ENCODE assay signal across 10 cellular contexts in the genomic region with DNA sequence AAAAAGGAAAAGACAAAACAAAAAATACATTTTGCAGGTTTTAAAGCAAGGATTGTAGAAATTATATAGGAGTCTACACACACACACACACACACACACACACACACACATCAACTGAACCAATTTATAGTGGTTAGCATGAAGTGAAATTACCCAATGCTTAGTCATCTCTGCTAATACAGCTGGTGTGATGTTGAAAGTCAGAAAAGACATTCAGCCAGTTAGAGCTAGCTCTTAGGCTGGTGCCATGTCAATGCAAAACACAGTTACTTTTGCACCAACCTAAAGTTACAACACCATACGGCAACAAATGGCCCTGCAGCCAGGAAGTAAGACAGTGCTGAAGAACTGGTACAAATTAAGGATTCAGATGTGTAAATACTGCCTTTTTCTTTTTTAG. TPM values are rescaled to one million over a fixed set of nuclear protein-coding genes. Genes with fewer than 3 reads are reported as not detected.
DNase-seq lines count a peak whose midpoint lies in the region; ATAC-seq, FAIRE-seq and TF ChIP-seq lines count a peak whose summit lies in the region.
"Had no signal": no experiment of that assay in that cellular context is flagged by ENCODE, and none has a peak within 500 bp of the region (broad histone marks: within the 10 kb centered on the region; RNA-seq: fewer than 3 reads in every experiment).

No MANE protein-coding gene starts in this region.

- no peak for TF ChIP-seq RAD21 in A549 (conservative IDR thresholded peaks at IDR 0.05 in 1 of 2, IDR thresholded peaks at IDR 0.05 in 1 of 2)

- intact Hi-C loops in Right ventricle myocardium inferior (cut with DNase I): no loop called here

- POLR2A ChIA-PET in A549 (lab: Yijun Ruan, JAX): interaction anchor here (1.6 kb wide), 1 partner anchor 18 kb away, joined by 9 read pairs; a partner anchor contains a TSS

- FAIRE-seq in A549 (lab: Jason Lieb, UNC): no peak

- no peaks in the 10 kb centered on the region for H3K9me3 ChIP-seq in A549
- H3K9me3 ChIP-seq in fibroblast of lung (ENCODE audit: control insufficient read depth, insufficient read depth, low read depth, low read length): no peaks in the 10 kb centered on the region

- no peak for TF ChIP-seq CTCF in A549 (IDR thresholded peaks at IDR 0.05)
- no peak for TF ChIP-seq CTCF in fibroblast of lung (conservative IDR thresholded peaks at IDR 0.05 in 1 of 2, IDR thresholded peaks at IDR 0.05 in 1 of 2; ENCODE audit: low read depth in 1 of 2, low read length in 2 of 2)

- DNase-seq in A549 (ENCODE audit: low read depth in 1 of 2, low spot score in 1 of 2) (peak in 1 of 2 experiments; percentile 72), NOMO-1 treated with dmso at 0.1 percent for 144 hours (lab: John Stamatoyannopoulos, UW; ENCODE audit: unreplicated experiment) (peak; percentile 68), fibroblast of lung (ENCODE audit: low read depth in 2 of 2) (peak; percentile 91 to 99), NCI-H774 (lab: John Stamatoyannopoulos, UW) (no peak), middle frontal gyrus (ENCODE audit: extremely low spot score, low spot score) (no peak), Right ventricle myocardium inferior (ENCODE audit: missing footprints) (no peak)
- DNase-seq: naive B cell, NCI-H1092 had no signal

- H3K4me3 ChIP-seq in A549 (no peak overlapping the region), fibroblast of lung (replicated peaks in 1 of 4; ENCODE audit: control extremely low read depth in 1 of 4, insufficient read depth in 1 of 4, low read depth in 3 of 4, low read length in 4 of 4) (no peak overlapping the region)

- H3K4me2 ChIP-seq in A549 (peak overlapping the region; percentile 21; the same call in 2 of the 3 replicates), fibroblast of lung (ENCODE audit: extremely low read depth, insufficient read depth, low read length) (peak overlapping the region; percentile 28)

- TF ChIP-seq EP300 in A549 (IDR thresholded peaks at IDR 0.05): no peak

- H3K27ac ChIP-seq in A549: peak overlapping the region in 1 of 2 experiments; percentile 49; a peak in 1 of 6 replicates
- H3K27ac ChIP-seq in fibroblast of lung (ENCODE audit: insufficient read depth, low read length): no peak overlapping the region

- peaks cover 9% of the 10 kb centered on the region for H3K36me3 ChIP-seq in fibroblast of lung (ENCODE audit: control insufficient read depth, insufficient read depth, low read length)

- no peak overlapping the region for H2AFZ ChIP-seq in fibroblast of lung (ENCODE audit: low read length)

- CTCF ChIA-PET in A549 (lab: Yijun Ruan, JAX): interaction anchor here (0.6 to 2.0 kb wide), 3 partner anchors 12 to 1033 kb away, joined by 3 to 8 read pairs (median 3); no protein-coding TSS in a partner anchor

- H3K27me3 ChIP-seq in fibroblast of lung (ENCODE audit: control insufficient read depth, insufficient read depth, low read length): no peaks in the 10 kb centered on the region

- no peaks in the 10 kb centered on the region for H4K20me1 ChIP-seq in fibroblast of lung (ENCODE audit: control insufficient read depth, extremely low read depth, insufficient read depth, low read length)

- H3K4me1 ChIP-seq in A549 (peaks cover 11% of the 10 kb centered on the region), fibroblast of lung (ENCODE audit: control insufficient read depth, extremely low read depth, insufficient read depth, low read length) (no peaks in the 10 kb centered on the region)

- H3K9ac ChIP-seq in fibroblast of lung (ENCODE audit: insufficient read depth, low read length): no peak overlapping the region

- ATAC-seq in A549 (peak; percentile 72 to 82), GM18505 (IDR thresholded peaks at IDR 0.05; ENCODE audit: unreplicated experiment) (peak; percentile 64), Right ventricle myocardium inferior (no peak), HG03097 (IDR thresholded peaks at IDR 0.05; ENCODE audit: low FRiP score, unreplicated experiment) (no peak)

- 64% methylated on average over 1 of the region's 1 CpG for WGBS in A549 (ENCODE audit: missing lambda C conversion rate)

- no peak for TF ChIP-seq POLR2A in A549 (IDR thresholded peaks at IDR 0.05; ENCODE audit: low read length)
- no peak for TF ChIP-seq POLR2A in GM18505 (IDR thresholded peaks at IDR 0.05; ENCODE audit: borderline replicate concordance, extremely low read depth, insufficient read depth, insufficient read length)

- H3K79me2 ChIP-seq in fibroblast of lung (ENCODE audit: control insufficient read depth, insufficient read depth, low read length): peaks cover 41% of the 10 kb centered on the region

TF ChIP-seq in A549, 52 proteins besides CTCF, POLR2A, EP300 and RAD21:
- peak; percentile 8 for TF ChIP-seq MAFK (IDR thresholded peaks at IDR 0.05; ENCODE audit: partially characterized antibody)
- TF ChIP-seq RCOR1 (IDR thresholded peaks at IDR 0.05; ENCODE audit: low read depth, low read length): no peak
- peak; percentile 20; the same call in 1 of the 2 replicates for TF ChIP-seq JUNB (IDR thresholded peaks at IDR 0.05)
- no peak for TF ChIP-seq GATA3 (IDR thresholded peaks at IDR 0.05; ENCODE audit: borderline replicate concordance)
- TF ChIP-seq, protein P1, sequence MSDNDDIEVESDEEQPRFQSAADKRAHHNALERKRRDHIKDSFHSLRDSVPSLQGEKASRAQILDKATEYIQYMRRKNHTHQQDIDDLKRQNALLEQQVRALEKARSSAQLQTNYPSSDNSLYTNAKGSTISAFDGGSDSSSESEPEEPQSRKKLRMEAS (IDR thresholded peaks at IDR 0.05): no peak
- no peak for TF ChIP-seq JUN (IDR thresholded peaks at IDR 0.05)
- TF ChIP-seq CEBPB (IDR thresholded peaks at IDR 0.05): peak; percentile 46 to 76; a peak in 3 of 4 replicates
- no peak for TF ChIP-seq FOSL2 (IDR thresholded peaks at IDR 0.05)
- peak; percentile 85 for TF ChIP-seq FOSL2 (CRISPR knock-in tag; IDR thresholded peaks at IDR 0.05)
- TF ChIP-seq KDM5A (IDR thresholded peaks at IDR 0.05): no peak
- TF ChIP-seq, protein P2, sequence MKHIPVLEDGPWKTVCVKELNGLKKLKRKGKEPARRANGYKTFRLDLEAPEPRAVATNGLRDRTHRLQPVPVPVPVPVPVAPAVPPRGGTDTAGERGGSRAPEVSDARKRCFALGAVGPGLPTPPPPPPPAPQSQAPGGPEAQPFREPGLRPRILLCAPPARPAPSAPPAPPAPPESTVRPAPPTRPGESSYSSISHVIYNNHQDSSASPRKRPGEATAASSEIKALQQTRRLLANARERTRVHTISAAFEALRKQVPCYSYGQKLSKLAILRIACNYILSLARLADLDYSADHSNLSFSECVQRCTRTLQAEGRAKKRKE (CRISPR knock-in tag; IDR thresholded peaks at IDR 0.05; ENCODE audit: low read depth): no peak
- no peak for TF ChIP-seq CBX2 (IDR thresholded peaks at IDR 0.05; ENCODE audit: borderline replicate concordance, low read depth)
TF ChIP-seq in A549: peak in this region for 4.

RNA-seq across cellular contexts. Expression of a gene that starts 15.2 kb away (rescaled TPM):
- polyA plus RNA-seq in A549 (2011; rRNA removed) (12.9 and 13.1 TPM in 2 replicates), A549 (2017; fragmentation: RNase III; extraction: RNeasy Plus Mini Kit Qiagen cat#74134 plus additional on column Dnase treatment) (9.1 to 10.8 TPM (median 9.6 TPM) in 3 replicates), fibroblast of lung (63.6 and 90.6 TPM in 2 replicates)
- polyA plus RNA-seq in A549 (2012; cell fraction: cytosol; rRNA removed): 4.7 and 6.9 TPM in 2 replicates
- 2.4 and 3.0 TPM in 2 replicates for polyA plus RNA-seq in A549 (2012; cell fraction: nucleus; rRNA removed)
- polyA minus RNA-seq in A549 (2011; rRNA and poly(A)+ RNA removed): 5.9 and 8.5 TPM in 2 replicates
- total RNA-seq in fibroblast of lung (71.9 and 120 TPM in 2 replicates), Right ventricle myocardium inferior (60.3 TPM)
- 49.4 and 60.5 TPM in 2 replicates for polyA plus RNA-seq in fibroblast of lung (2012)
- polyA minus RNA-seq in fibroblast of lung (ENCODE audit: low replicate concordance): 19.7 and 20.2 TPM in 2 replicates

RNA-seq across cellular contexts. Expression of a gene that starts 18.1 kb away (rescaled TPM):
- polyA plus RNA-seq in A549 (2011; rRNA removed): 116 and 123 TPM in 2 replicates
- 86.3 and 92.5 TPM in 2 replicates for polyA plus RNA-seq in A549 (2012; cell fraction: cytosol; rRNA removed)
- 55.4 and 79.5 TPM in 2 replicates for polyA plus RNA-seq in A549 (2012; cell fraction: nucleus; rRNA removed)
- polyA plus RNA-seq in A549 (2017; fragmentation: RNase III; extraction: RNeasy Plus Mini Kit Qiagen cat#74134 plus additional on column Dnase treatment): 107 to 125 TPM (median 117 TPM) in 3 replicates
- polyA minus RNA-seq in A549 (2011; rRNA and poly(A)+ RNA removed): 63.4 and 70.5 TPM in 2 replicates
- 4.9 and 27.7 TPM in 2 replicates for total RNA-seq in fibroblast of lung
- polyA plus RNA-seq in fibroblast of lung: 32.7 and 89.3 TPM in 2 replicates
- polyA plus RNA-seq in fibroblast of lung (2012): 20.4 and 60.3 TPM in 2 replicates
- polyA minus RNA-seq in fibroblast of lung (ENCODE audit: low replicate concordance): 5.4 and 24.1 TPM in 2 replicates
- 8.4 TPM for total RNA-seq in Right ventricle myocardium inferior

RNA-seq across cellular contexts. Expression of a gene that starts 18.5 kb away (rescaled TPM):
- 79.9 and 96.3 TPM in 2 replicates for polyA plus RNA-seq in A549 (2011; rRNA removed)
- 43.8 and 47.8 TPM in 2 replicates for polyA plus RNA-seq in A549 (2012; cell fraction: cytosol; rRNA removed)
- 41.3 and 44.8 TPM in 2 replicates for polyA plus RNA-seq in A549 (2012; cell fraction: nucleus; rRNA removed)
- polyA plus RNA-seq in A549 (2017; fragmentation: RNase III; extraction: RNeasy Plus Mini Kit Qiagen cat#74134 plus additional on column Dnase treatment): 37.1 to 40.9 TPM (median 37.6 TPM) in 3 replicates
- 114 and 140 TPM in 2 replicates for polyA minus RNA-seq in A549 (2011; rRNA and poly(A)+ RNA removed)
- total RNA-seq in fibroblast of lung: 28.8 and 31.2 TPM in 2 replicates
- polyA plus RNA-seq in fibroblast of lung: 55.2 and 68.6 TPM in 2 replicates
- polyA plus RNA-seq in fibroblast of lung (2012): 34.5 and 46.9 TPM in 2 replicates
- 133 and 137 TPM in 2 replicates for polyA minus RNA-seq in fibroblast of lung (ENCODE audit: low replicate concordance)
- 18.6 TPM for total RNA-seq in Right ventricle myocardium inferior

RNA-seq across cellular contexts. Expression of a gene that starts 38.1 kb away (rescaled TPM):
- polyA plus RNA-seq in A549 (2011; rRNA removed) (0.09 and 0.19 TPM in 2 replicates), A549 (2017; fragmentation: RNase III; extraction: RNeasy Plus Mini Kit Qiagen cat#74134 plus additional on column Dnase treatment) (0.03 to 0.09 TPM (median 0.07 TPM) in 3 replicates), fibroblast of lung (63.7 and 65.8 TPM in 2 replicates)
- polyA plus RNA-seq in A549 (2012; cell fraction: cytosol; rRNA removed): 0.01 and 0.03 TPM in 2 replicates
- 0.05 and 0.07 TPM in 2 replicates for polyA plus RNA-seq in A549 (2012; cell fraction: nucleus; rRNA removed)
- 0.08 and 0.19 TPM in 2 replicates for polyA minus RNA-seq in A549 (2011; rRNA and poly(A)+ RNA removed)
- total RNA-seq in fibroblast of lung (14.9 and 17.7 TPM in 2 replicates), Right ventricle myocardium inferior (0.41 TPM)
- polyA plus RNA-seq in fibroblast of lung (2012): 39.0 and 48.2 TPM in 2 replicates
- polyA minus RNA-seq in fibroblast of lung (ENCODE audit: low replicate concordance): 84.7 and 110 TPM in 2 replicates

Comparison
In these comparisons a context has a peak if more than half of its experiments do, and no peak if none do; other contexts are left out.
1. ATAC-seq: peak in A549 (2 of 2) and GM18505 (single experiment); none in Right ventricle myocardium inferior (single experiment) and HG03097 (single experiment).
2. DNase-seq: peak in NOMO-1 treated with dmso at 0.1 percent for 144 hours (single experiment) and fibroblast of lung (2 of 2); none in NCI-H774 (single experiment), middle frontal gyrus (single experiment) and Right ventricle myocardium inferior (single experiment).